In genomic region chr2:18901255-18901654, GRCh38 we compare ENCODE assay signal across 1 cellular context.
TF ChIP-seq lines count a peak whose summit lies in the region.

No MANE protein-coding gene starts in this region.

TF ChIP-seq in IMR-90, 13 proteins besides CTCF, POLR2A, EP300 and RAD21:
- TF ChIP-seq RCOR1 (IDR thresholded peaks at IDR 0.05; ENCODE audit: insufficient replicate concordance, low read length) (no peak), CEBPB (IDR thresholded peaks at IDR 0.05; ENCODE audit: low read depth, low read length) (no peak), NFE2L2 (IDR thresholded peaks at IDR 0.05; ENCODE audit: low read depth, low read length) (no peak), MAZ (IDR thresholded peaks at IDR 0.05; ENCODE audit: borderline replicate concordance, low read depth, low read length) (no peak), CHD1 (IDR thresholded peaks at IDR 0.05; ENCODE audit: low read depth, low read length) (no peak), SMC3 (IDR thresholded peaks at IDR 0.05; ENCODE audit: low read depth, low read length) (no peak), RFX5 (IDR thresholded peaks at IDR 0.05; ENCODE audit: low read depth, low read length) (no peak), MXI1 (IDR thresholded peaks at IDR 0.05; ENCODE audit: borderline replicate concordance, low read depth, low read length) (no peak), BHLHE40 (IDR thresholded peaks at IDR 0.05; ENCODE audit: low read depth, low read length) (no peak), FOS (IDR thresholded peaks at IDR 0.05; ENCODE audit: low read depth, low read length) (no peak), MAFK (IDR thresholded peaks at IDR 0.05; ENCODE audit: low read depth, low read length) (no peak)
- TF ChIP-seq, protein P1, sequence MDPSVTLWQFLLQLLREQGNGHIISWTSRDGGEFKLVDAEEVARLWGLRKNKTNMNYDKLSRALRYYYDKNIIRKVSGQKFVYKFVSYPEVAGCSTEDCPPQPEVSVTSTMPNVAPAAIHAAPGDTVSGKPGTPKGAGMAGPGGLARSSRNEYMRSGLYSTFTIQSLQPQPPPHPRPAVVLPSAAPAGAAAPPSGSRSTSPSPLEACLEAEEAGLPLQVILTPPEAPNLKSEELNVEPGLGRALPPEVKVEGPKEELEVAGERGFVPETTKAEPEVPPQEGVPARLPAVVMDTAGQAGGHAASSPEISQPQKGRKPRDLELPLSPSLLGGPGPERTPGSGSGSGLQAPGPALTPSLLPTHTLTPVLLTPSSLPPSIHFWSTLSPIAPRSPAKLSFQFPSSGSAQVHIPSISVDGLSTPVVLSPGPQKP (IDR thresholded peaks at IDR 0.05; ENCODE audit: borderline replicate concordance, low read depth, low read length): no peak
- TF ChIP-seq, protein P2, sequence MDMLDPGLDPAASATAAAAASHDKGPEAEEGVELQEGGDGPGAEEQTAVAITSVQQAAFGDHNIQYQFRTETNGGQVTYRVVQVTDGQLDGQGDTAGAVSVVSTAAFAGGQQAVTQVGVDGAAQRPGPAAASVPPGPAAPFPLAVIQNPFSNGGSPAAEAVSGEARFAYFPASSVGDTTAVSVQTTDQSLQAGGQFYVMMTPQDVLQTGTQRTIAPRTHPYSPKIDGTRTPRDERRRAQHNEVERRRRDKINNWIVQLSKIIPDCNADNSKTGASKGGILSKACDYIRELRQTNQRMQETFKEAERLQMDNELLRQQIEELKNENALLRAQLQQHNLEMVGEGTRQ (IDR thresholded peaks at IDR 0.05; ENCODE audit: low read depth, low read length): no peak
